1 cellular context compared by ENCODE assay signal in the genomic region with DNA sequence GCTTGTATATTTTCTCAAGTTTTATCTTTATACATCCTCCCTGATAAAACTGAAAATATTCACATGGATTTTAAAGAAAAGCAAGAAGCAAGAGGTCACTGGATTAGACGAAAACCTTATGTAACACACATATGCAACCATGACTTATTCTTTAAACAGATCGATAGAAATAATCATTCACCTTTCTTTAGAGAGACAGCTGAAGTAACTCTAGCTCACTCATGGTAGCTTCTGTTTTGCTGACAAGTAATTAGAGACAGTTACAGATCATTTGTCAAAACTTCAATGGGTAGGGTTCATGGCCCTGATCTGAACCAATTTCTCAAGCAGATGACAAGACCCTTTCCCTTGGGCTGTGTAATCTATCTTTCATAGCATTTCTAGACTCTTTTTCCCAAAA.
TF ChIP-seq lines count a peak whose summit lies in the region.

No MANE protein-coding gene starts in this region.

TF ChIP-seq in HepG2, 621 proteins besides CTCF, POLR2A, EP300 and RAD21 (continued from another document and continues in another):
- TF ChIP-seq, protein P1, sequence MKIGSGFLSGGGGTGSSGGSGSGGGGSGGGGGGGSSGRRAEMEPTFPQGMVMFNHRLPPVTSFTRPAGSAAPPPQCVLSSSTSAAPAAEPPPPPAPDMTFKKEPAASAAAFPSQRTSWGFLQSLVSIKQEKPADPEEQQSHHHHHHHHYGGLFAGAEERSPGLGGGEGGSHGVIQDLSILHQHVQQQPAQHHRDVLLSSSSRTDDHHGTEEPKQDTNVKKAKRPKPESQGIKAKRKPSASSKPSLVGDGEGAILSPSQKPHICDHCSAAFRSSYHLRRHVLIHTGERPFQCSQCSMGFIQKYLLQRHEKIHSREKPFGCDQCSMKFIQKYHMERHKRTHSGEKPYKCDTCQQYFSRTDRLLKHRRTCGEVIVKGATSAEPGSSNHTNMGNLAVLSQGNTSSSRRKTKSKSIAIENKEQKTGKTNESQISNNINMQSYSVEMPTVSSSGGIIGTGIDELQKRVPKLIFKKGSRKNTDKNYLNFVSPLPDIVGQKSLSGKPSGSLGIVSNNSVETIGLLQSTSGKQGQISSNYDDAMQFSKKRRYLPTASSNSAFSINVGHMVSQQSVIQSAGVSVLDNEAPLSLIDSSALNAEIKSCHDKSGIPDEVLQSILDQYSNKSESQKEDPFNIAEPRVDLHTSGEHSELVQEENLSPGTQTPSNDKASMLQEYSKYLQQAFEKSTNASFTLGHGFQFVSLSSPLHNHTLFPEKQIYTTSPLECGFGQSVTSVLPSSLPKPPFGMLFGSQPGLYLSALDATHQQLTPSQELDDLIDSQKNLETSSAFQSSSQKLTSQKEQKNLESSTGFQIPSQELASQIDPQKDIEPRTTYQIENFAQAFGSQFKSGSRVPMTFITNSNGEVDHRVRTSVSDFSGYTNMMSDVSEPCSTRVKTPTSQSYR (CRISPR knock-in tag; IDR thresholded peaks at IDR 0.05; ENCODE audit: borderline replicate concordance) = no peak
- TF ChIP-seq WIZ (CRISPR knock-in tag; IDR thresholded peaks at IDR 0.05) (no peak), MTA1 (CRISPR knock-in tag; IDR thresholded peaks at IDR 0.05; ENCODE audit: borderline replicate concordance) (no peak), TAF15 (IDR thresholded peaks at IDR 0.05; ENCODE audit: low read depth, low read length, poor library complexity, severe bottlenecking) (no peak), HHEX (CRISPR knock-in tag; IDR thresholded peaks at IDR 0.05) (no peak), ZNF709 (CRISPR knock-in tag; IDR thresholded peaks at IDR 0.05) (no peak), ATM (IDR thresholded peaks at IDR 0.05; ENCODE audit: borderline replicate concordance) (no peak), ZSCAN25 (CRISPR knock-in tag; IDR thresholded peaks at IDR 0.05) (no peak), ZMYM4 (CRISPR knock-in tag; IDR thresholded peaks at IDR 0.05) (no peak), CC2D1A (CRISPR knock-in tag; IDR thresholded peaks at IDR 0.05) (no peak), DMAP1 (CRISPR knock-in tag; IDR thresholded peaks at IDR 0.05) (no peak), SAFB2 (CRISPR knock-in tag; IDR thresholded peaks at IDR 0.05; ENCODE audit: borderline replicate concordance, low read depth) (no peak), CBX1 (IDR thresholded peaks at IDR 0.05; ENCODE audit: low read depth) (no peak), SSRP1 (CRISPR knock-in tag; IDR thresholded peaks at IDR 0.05) (no peak), ZNF501 (CRISPR knock-in tag; IDR thresholded peaks at IDR 0.05) (no peak), ZNF83 (CRISPR knock-in tag; IDR thresholded peaks at IDR 0.05; ENCODE audit: borderline replicate concordance) (no peak), NCOR1 (IDR thresholded peaks at IDR 0.05; ENCODE audit: borderline replicate concordance, low read length) (no peak), SMC3 (IDR thresholded peaks at IDR 0.05; ENCODE audit: low read length) (no peak), HMG20A (CRISPR knock-in tag; IDR thresholded peaks at IDR 0.05; ENCODE audit: borderline replicate concordance) (peak; percentile 24; the same call in 1 of the 2 replicates), ZNF598 (CRISPR knock-in tag; IDR thresholded peaks at IDR 0.05; ENCODE audit: borderline replicate concordance) (no peak), ZNF33B (CRISPR knock-in tag; IDR thresholded peaks at IDR 0.05) (no peak), ZNF746 (CRISPR knock-in tag; IDR thresholded peaks at IDR 0.05) (no peak), YEATS2 (CRISPR knock-in tag; IDR thresholded peaks at IDR 0.05; ENCODE audit: borderline replicate concordance) (no peak), KLF12 (CRISPR knock-in tag; IDR thresholded peaks at IDR 0.05; ENCODE audit: borderline replicate concordance) (no peak), BHLHE40 (IDR thresholded peaks at IDR 0.05; ENCODE audit: low read length) (no peak), ZNF510 (CRISPR knock-in tag; IDR thresholded peaks at IDR 0.05; ENCODE audit: low read depth) (no peak), ZNF17 (CRISPR knock-in tag; IDR thresholded peaks at IDR 0.05) (no peak), SMARCE1 (IDR thresholded peaks at IDR 0.05; ENCODE audit: borderline replicate concordance) (no peak), ZNF816 (CRISPR knock-in tag; IDR thresholded peaks at IDR 0.05; ENCODE audit: borderline replicate concordance) (no peak), ZNF672 (CRISPR knock-in tag; IDR thresholded peaks at IDR 0.05) (no peak), NR2F6 (IDR thresholded peaks at IDR 0.05) (0 out of 2 replicates have a peak, but pooled peaks have one; percentile 14), NR2F6 (CRISPR knock-in tag; IDR thresholded peaks at IDR 0.05) (no peak), PRPF4 (IDR thresholded peaks at IDR 0.05; ENCODE audit: low read depth, low read length, poor library complexity, severe bottlenecking) (no peak), ZFP62 (CRISPR knock-in tag; IDR thresholded peaks at IDR 0.05) (no peak), TCF7L2 (IDR thresholded peaks at IDR 0.05; ENCODE audit: low read depth, low read length) (no peak), ZNF430 (CRISPR knock-in tag; IDR thresholded peaks at IDR 0.05) (no peak), ZNF678 (CRISPR knock-in tag; IDR thresholded peaks at IDR 0.05) (no peak), ZNF34 (CRISPR knock-in tag; IDR thresholded peaks at IDR 0.05; ENCODE audit: borderline replicate concordance) (no peak), GATAD2A (CRISPR knock-in tag; IDR thresholded peaks at IDR 0.05) (peak; percentile 64)
- TF ChIP-seq, protein P2, sequence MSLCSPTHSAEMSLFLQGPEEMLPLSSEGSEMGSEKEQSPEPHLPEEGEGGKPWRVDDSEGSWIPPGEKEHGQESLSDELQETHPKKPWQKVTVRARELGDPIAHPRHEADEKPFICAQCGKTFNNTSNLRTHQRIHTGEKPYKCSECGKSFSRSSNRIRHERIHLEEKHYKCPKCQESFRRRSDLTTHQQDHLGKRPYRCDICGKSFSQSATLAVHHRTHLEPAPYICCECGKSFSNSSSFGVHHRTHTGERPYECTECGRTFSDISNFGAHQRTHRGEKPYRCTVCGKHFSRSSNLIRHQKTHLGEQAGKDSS (CRISPR knock-in tag; IDR thresholded peaks at IDR 0.05; ENCODE audit: borderline replicate concordance, low read depth) = no peak
- TF ChIP-seq, protein P3, sequence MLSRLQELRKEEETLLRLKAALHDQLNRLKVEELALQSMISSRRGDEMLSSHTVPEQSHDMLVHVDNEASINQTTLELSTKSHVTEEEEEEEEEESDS (CRISPR knock-in tag; IDR thresholded peaks at IDR 0.05; ENCODE audit: borderline replicate concordance) = no peak
- TF ChIP-seq, protein P4, sequence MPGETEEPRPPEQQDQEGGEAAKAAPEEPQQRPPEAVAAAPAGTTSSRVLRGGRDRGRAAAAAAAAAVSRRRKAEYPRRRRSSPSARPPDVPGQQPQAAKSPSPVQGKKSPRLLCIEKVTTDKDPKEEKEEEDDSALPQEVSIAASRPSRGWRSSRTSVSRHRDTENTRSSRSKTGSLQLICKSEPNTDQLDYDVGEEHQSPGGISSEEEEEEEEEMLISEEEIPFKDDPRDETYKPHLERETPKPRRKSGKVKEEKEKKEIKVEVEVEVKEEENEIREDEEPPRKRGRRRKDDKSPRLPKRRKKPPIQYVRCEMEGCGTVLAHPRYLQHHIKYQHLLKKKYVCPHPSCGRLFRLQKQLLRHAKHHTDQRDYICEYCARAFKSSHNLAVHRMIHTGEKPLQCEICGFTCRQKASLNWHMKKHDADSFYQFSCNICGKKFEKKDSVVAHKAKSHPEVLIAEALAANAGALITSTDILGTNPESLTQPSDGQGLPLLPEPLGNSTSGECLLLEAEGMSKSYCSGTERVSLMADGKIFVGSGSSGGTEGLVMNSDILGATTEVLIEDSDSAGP (CRISPR knock-in tag; IDR thresholded peaks at IDR 0.05; ENCODE audit: borderline replicate concordance) = no peak
- TF ChIP-seq, protein P5, sequence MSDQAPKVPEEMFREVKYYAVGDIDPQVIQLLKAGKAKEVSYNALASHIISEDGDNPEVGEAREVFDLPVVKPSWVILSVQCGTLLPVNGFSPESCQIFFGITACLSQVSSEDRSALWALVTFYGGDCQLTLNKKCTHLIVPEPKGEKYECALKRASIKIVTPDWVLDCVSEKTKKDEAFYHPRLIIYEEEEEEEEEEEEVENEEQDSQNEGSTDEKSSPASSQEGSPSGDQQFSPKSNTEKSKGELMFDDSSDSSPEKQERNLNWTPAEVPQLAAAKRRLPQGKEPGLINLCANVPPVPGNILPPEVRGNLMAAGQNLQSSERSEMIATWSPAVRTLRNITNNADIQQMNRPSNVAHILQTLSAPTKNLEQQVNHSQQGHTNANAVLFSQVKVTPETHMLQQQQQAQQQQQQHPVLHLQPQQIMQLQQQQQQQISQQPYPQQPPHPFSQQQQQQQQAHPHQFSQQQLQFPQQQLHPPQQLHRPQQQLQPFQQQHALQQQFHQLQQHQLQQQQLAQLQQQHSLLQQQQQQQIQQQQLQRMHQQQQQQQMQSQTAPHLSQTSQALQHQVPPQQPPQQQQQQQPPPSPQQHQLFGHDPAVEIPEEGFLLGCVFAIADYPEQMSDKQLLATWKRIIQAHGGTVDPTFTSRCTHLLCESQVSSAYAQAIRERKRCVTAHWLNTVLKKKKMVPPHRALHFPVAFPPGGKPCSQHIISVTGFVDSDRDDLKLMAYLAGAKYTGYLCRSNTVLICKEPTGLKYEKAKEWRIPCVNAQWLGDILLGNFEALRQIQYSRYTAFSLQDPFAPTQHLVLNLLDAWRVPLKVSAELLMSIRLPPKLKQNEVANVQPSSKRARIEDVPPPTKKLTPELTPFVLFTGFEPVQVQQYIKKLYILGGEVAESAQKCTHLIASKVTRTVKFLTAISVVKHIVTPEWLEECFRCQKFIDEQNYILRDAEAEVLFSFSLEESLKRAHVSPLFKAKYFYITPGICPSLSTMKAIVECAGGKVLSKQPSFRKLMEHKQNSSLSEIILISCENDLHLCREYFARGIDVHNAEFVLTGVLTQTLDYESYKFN (CRISPR knock-in tag; conservative IDR thresholded peaks at IDR 0.05) = 0 out of 2 replicates have a peak, but pooled peaks have one; percentile 17
- TF ChIP-seq, protein P6, sequence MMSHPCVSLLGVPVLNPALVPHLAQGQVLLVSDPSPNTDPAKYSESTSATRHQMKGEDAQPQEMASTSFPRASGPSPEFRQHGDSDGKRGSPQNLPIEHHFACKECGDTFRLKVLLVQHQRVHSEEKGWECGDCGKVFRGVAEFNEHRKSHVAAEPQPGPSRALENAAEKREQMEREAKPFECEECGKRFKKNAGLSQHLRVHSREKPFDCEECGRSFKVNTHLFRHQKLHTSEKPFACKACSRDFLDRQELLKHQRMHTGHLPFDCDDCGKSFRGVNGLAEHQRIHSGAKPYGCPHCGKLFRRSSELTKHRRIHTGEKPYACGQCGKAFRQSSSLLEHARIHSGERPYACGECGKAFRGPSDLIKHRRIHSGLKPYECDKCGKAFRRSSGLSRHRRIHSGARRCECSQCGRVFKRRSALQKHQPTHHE (CRISPR knock-in tag; IDR thresholded peaks at IDR 0.05; ENCODE audit: borderline replicate concordance) = no peak
- TF ChIP-seq, protein P7, sequence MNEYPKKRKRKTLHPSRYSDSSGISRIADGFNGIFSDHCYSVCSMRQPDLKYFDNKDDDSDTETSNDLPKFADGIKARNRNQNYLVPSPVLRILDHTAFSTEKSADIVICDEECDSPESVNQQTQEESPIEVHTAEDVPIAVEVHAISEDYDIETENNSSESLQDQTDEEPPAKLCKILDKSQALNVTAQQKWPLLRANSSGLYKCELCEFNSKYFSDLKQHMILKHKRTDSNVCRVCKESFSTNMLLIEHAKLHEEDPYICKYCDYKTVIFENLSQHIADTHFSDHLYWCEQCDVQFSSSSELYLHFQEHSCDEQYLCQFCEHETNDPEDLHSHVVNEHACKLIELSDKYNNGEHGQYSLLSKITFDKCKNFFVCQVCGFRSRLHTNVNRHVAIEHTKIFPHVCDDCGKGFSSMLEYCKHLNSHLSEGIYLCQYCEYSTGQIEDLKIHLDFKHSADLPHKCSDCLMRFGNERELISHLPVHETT (CRISPR knock-in tag; conservative IDR thresholded peaks at IDR 0.05) = no peak
- TF ChIP-seq, protein P8, sequence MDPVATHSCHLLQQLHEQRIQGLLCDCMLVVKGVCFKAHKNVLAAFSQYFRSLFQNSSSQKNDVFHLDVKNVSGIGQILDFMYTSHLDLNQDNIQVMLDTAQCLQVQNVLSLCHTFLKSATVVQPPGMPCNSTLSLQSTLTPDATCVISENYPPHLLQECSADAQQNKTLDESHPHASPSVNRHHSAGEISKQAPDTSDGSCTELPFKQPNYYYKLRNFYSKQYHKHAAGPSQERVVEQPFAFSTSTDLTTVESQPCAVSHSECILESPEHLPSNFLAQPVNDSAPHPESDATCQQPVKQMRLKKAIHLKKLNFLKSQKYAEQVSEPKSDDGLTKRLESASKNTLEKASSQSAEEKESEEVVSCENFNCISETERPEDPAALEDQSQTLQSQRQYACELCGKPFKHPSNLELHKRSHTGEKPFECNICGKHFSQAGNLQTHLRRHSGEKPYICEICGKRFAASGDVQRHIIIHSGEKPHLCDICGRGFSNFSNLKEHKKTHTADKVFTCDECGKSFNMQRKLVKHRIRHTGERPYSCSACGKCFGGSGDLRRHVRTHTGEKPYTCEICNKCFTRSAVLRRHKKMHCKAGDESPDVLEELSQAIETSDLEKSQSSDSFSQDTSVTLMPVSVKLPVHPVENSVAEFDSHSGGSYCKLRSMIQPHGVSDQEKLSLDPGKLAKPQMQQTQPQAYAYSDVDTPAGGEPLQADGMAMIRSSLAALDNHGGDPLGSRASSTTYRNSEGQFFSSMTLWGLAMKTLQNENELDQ (CRISPR knock-in tag; IDR thresholded peaks at IDR 0.05; ENCODE audit: borderline replicate concordance) = no peak
- TF ChIP-seq, protein P9, sequence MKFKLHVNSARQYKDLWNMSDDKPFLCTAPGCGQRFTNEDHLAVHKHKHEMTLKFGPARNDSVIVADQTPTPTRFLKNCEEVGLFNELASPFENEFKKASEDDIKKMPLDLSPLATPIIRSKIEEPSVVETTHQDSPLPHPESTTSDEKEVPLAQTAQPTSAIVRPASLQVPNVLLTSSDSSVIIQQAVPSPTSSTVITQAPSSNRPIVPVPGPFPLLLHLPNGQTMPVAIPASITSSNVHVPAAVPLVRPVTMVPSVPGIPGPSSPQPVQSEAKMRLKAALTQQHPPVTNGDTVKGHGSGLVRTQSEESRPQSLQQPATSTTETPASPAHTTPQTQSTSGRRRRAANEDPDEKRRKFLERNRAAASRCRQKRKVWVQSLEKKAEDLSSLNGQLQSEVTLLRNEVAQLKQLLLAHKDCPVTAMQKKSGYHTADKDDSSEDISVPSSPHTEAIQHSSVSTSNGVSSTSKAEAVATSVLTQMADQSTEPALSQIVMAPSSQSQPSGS (CRISPR knock-in tag; IDR thresholded peaks at IDR 0.05) = no peak
- TF ChIP-seq, protein P10, sequence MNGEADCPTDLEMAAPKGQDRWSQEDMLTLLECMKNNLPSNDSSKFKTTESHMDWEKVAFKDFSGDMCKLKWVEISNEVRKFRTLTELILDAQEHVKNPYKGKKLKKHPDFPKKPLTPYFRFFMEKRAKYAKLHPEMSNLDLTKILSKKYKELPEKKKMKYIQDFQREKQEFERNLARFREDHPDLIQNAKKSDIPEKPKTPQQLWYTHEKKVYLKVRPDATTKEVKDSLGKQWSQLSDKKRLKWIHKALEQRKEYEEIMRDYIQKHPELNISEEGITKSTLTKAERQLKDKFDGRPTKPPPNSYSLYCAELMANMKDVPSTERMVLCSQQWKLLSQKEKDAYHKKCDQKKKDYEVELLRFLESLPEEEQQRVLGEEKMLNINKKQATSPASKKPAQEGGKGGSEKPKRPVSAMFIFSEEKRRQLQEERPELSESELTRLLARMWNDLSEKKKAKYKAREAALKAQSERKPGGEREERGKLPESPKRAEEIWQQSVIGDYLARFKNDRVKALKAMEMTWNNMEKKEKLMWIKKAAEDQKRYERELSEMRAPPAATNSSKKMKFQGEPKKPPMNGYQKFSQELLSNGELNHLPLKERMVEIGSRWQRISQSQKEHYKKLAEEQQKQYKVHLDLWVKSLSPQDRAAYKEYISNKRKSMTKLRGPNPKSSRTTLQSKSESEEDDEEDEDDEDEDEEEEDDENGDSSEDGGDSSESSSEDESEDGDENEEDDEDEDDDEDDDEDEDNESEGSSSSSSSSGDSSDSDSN (CRISPR knock-in tag; IDR thresholded peaks at IDR 0.05) = no peak
